Comparison of ENCODE assay signal across 16 cellular contexts in the genomic region with DNA sequence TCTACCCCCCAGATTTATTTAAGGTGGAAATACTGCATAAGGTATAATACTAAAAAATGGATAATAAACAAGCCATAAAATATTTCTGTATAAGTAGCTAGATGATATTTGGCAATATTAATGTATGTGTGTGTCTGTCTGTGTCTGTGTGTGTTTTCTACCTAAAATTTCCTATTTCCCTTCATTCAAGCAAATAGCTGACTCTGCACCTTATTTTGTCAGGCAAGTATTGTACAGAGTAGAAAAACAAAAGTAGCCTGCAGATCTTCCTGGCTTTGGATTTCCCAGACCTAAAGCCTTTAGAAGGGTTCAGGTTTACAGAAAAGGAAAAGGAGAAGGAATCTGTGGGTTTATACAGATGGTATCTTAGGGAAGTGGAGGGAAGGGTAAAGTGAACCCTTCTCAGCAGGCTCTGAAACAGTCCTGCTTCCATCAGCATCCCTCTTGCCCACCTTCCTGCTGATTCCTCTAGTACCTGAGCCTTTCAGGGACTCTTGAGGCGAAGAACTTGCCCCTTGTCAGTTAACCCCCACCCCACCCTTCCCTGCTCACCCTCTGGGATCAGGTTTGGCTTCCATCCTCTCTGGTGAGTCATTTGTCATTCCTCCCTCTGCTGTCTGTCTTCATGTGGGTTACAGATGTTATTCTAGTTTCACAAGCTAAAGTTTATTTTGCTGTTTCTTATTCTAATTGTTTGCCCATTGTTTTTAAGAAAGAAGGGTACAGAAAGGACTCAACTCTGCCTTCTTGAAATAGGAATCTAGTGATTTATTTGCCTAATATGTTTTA. TPM values are rescaled to one million over a fixed set of nuclear protein-coding genes. Genes with fewer than 3 reads are reported as not detected.
A peak's percentile ranks its signal among the peaks of the same experiment; 100 is the strongest.
DNase-seq lines count a peak whose midpoint lies in the region; ATAC-seq, FAIRE-seq and TF ChIP-seq lines count a peak whose summit lies in the region.
"Had no signal": no experiment of that assay in that cellular context is flagged by ENCODE, and none has a peak within 500 bp of the region (broad histone marks: within the 10 kb centered on the region; RNA-seq: fewer than 3 reads in every experiment).

No MANE protein-coding gene starts in this region.

- H2AFZ ChIP-seq in IMR-90 (replicated peaks; ENCODE audit: low read length, poor library complexity) (no peak overlapping the region), GM12878 (ENCODE audit: control insufficient read depth, low read depth, low read length) (no peak overlapping the region)

- TF ChIP-seq RAD21 in IMR-90 (IDR thresholded peaks at IDR 0.05; ENCODE audit: low read length) (no peak), GM12878 (IDR thresholded peaks at IDR 0.05; ENCODE audit: insufficient read depth, low read depth, low read length) (no peak)

- H3K27ac ChIP-seq in IMR-90 (ENCODE audit: insufficient read depth, low read length) (no peak overlapping the region), GM12878 (ENCODE audit: control insufficient read depth, insufficient read depth) (no peak overlapping the region)
- H3K27ac ChIP-seq: gastrocnemius medialis had no signal

- no peak overlapping the region for H2AK9ac ChIP-seq in IMR-90 (replicated peaks; ENCODE audit: low read depth, low read length, poor library complexity)

- no peak overlapping the region for H3K56ac ChIP-seq in IMR-90 (ENCODE audit: extremely low read depth, insufficient read depth, low read length)

- H4K8ac ChIP-seq in IMR-90 (ENCODE audit: low read depth in 2 of 2, low read length in 2 of 2): no peak overlapping the region

- POLR2A ChIA-PET in IMR-90 (lab: Charles Lee; ENCODE audit: unreplicated experiment): no interaction called here
- POLR2A ChIA-PET in GM12878 (lab: Charles Lee): interaction anchor here (0.8 to 5.1 kb wide), 6 partner anchors 10 to 51 kb away, joined by 3 to 51 read pairs (median 4); no protein-coding TSS in a partner anchor

- no peaks in the 10 kb centered on the region for H3K79me2 ChIP-seq in GM12878 (ENCODE audit: control insufficient read depth, insufficient read depth, low read length)

- no peak overlapping the region for H3K4me3 ChIP-seq in IMR-90 (ENCODE audit: insufficient read depth, low read depth, low read length)
- no peak overlapping the region for H3K4me3 ChIP-seq in GM12878
- H3K4me3 ChIP-seq: gastrocnemius medialis had no signal

- DNase-seq in activated naive CD4-positive, alpha-beta T cell treated with anti-CD3 and anti-CD28 coated beads for 36 hours: no peak
- DNase-seq in activated naive CD4-positive, alpha-beta T cell (lab: John Stamatoyannopoulos, UW): no peak
- DNase-seq in IMR-90 (no peak), GM12878 (ENCODE audit: low read depth, low spot score) (no peak), osteocyte (ENCODE audit: extremely low spot score, unreplicated experiment) (no peak), GDM1 (lab: John Stamatoyannopoulos, UW) (no peak)
- DNase-seq: activated CD4-positive, alpha-beta T cell treated with anti-CD3 and anti-CD28 coated beads, Interleukin-2, amount 50 U/mL, for 1 hour; gastrocnemius medialis; NCI-H146; NCI-H510A treated with DMSO at 0.1 percent for 48 hours; occipital lobe; T-helper 2 cell had no signal

- H3K9ac ChIP-seq in IMR-90 (ENCODE audit: low read depth, low read length) (no peak overlapping the region), GM12878 (ENCODE audit: control insufficient read depth, insufficient read depth, low read length) (no peak overlapping the region)

- no peaks in the 10 kb centered on the region for H3K36me3 Mint-ChIP-seq in activated naive CD4-positive, alpha-beta T cell treated with anti-CD3 and anti-CD28 coated beads for 36 hours (ENCODE audit: low read depth)
- H3K36me3 Mint-ChIP-seq in osteocyte (ENCODE audit: unreplicated experiment): peaks cover 1% of the 10 kb centered on the region

- no peak for TF ChIP-seq POLR2A in IMR-90 (IDR thresholded peaks at IDR 0.05; ENCODE audit: low read depth, low read length)
- no peak for TF ChIP-seq POLR2A in GM12878 (IDR thresholded peaks at IDR 0.05; ENCODE audit: low read depth, low read length)

- no peak overlapping the region for H3K23ac ChIP-seq in IMR-90 (ENCODE audit: low read depth, low read length)

- H3K27ac Mint-ChIP-seq in activated naive CD4-positive, alpha-beta T cell treated with anti-CD3 and anti-CD28 coated beads for 36 hours: peak overlapping the region; percentile 87
- H3K27ac Mint-ChIP-seq in osteocyte (ENCODE audit: unreplicated experiment): peak overlapping the region; percentile 66

- H3K36me3 ChIP-seq in IMR-90 (ENCODE audit: control insufficient read depth, insufficient read depth, low read length) (no peaks in the 10 kb centered on the region), GM12878 (ENCODE audit: control insufficient read depth in 2 of 2, insufficient read depth in 2 of 2, low read length in 1 of 2) (no peaks in the 10 kb centered on the region)
- H3K36me3 ChIP-seq: gastrocnemius medialis had no signal

- H2BK15ac ChIP-seq in IMR-90 (ENCODE audit: low read depth, low read length): no peak overlapping the region

- H3K4me3 Mint-ChIP-seq in activated naive CD4-positive, alpha-beta T cell treated with anti-CD3 and anti-CD28 coated beads for 36 hours: no peak overlapping the region
- no peak overlapping the region for H3K4me3 Mint-ChIP-seq in osteocyte (ENCODE audit: unreplicated experiment)

- peaks cover 11% of the 10 kb centered on the region for H3K27me3 ChIP-seq in IMR-90 (ENCODE audit: control insufficient read depth, insufficient read depth, low read length)
- H3K27me3 ChIP-seq in GM12878 (replicated peaks in 1 of 2; ENCODE audit: control insufficient read depth in 2 of 2, insufficient read depth in 2 of 2, low read length in 1 of 2): no peaks in the 10 kb centered on the region
- H3K27me3 ChIP-seq: gastrocnemius medialis had no signal

- FAIRE-seq in GM12878 (lab: Jason Lieb, UNC): no peak

- RAD21 ChIA-PET in GM12878 (lab: Charles Lee; ENCODE audit: unreplicated experiment): interaction anchor here (1.1 to 3.1 kb wide), 6 partner anchors 9 to 156 kb away, joined by 3 to 23 read pairs (median 8); a partner anchor contains a TSS

- H3K79me1 ChIP-seq in IMR-90 (ENCODE audit: low read depth in 1 of 2, low read length in 2 of 2): no peaks in the 10 kb centered on the region

- no peaks in the 10 kb centered on the region for H3K9me3 Mint-ChIP-seq in activated naive CD4-positive, alpha-beta T cell treated with anti-CD3 and anti-CD28 coated beads for 36 hours
- H3K9me3 Mint-ChIP-seq in osteocyte (ENCODE audit: unreplicated experiment): peaks cover 3% of the 10 kb centered on the region

- H3K9me1 ChIP-seq in IMR-90 (ENCODE audit: insufficient read depth, low read length): peaks cover 2% of the 10 kb centered on the region; the same call in 1 of the 2 replicates

- dilution Hi-C loops in IMR-90 (cut with HindIII; ENCODE audit: low sequenced_read_pairs, unreplicated experiment): no loop called here

- TF ChIP-seq CTCF in IMR-90 (conservative IDR thresholded peaks at IDR 0.05; ENCODE audit: low read depth, low read length): no peak
- TF ChIP-seq CTCF in GM12878 (IDR thresholded peaks at IDR 0.05 in 2 of 3, conservative IDR thresholded peaks at IDR 0.05 in 1 of 3; ENCODE audit: control insufficient read depth in 2 of 3, extremely low read depth in 1 of 3, insufficient read depth in 1 of 3, low read depth in 3 of 3, low read length in 3 of 3): no peak
- no peak for TF ChIP-seq CTCF in osteocyte (IDR thresholded peaks at IDR 0.05)

- no peak overlapping the region for H3K18ac ChIP-seq in IMR-90 (ENCODE audit: low read depth, low read length)

- no peaks in the 10 kb centered on the region for H3K27me3 Mint-ChIP-seq in activated naive CD4-positive, alpha-beta T cell treated with anti-CD3 and anti-CD28 coated beads for 36 hours (ENCODE audit: low read depth)
- H3K27me3 Mint-ChIP-seq in osteocyte (ENCODE audit: unreplicated experiment): no peaks in the 10 kb centered on the region

- no peaks in the 10 kb centered on the region for H4K20me1 ChIP-seq in IMR-90 (ENCODE audit: insufficient read depth, low read length)
- H4K20me1 ChIP-seq in GM12878 (ENCODE audit: control insufficient read depth, insufficient read depth): no peaks in the 10 kb centered on the region

- H2BK20ac ChIP-seq in IMR-90 (ENCODE audit: low read depth, low read length): no peak overlapping the region

- no peak overlapping the region for H4K91ac ChIP-seq in IMR-90 (ENCODE audit: insufficient read depth, low read depth, low read length)

- H3K4me1 ChIP-seq in IMR-90 (ENCODE audit: control insufficient read depth, insufficient read depth, low read length) (peaks cover under 1% of the 10 kb centered on the region; the same call in 1 of the 2 replicates), GM12878 (ENCODE audit: control insufficient read depth, insufficient read depth, low read length) (peaks cover 68% of the 10 kb centered on the region)

- ATAC-seq in IMR-90 (ENCODE audit: low read depth) (no peak), GM12878 (peak; percentile 6; the same call in 1 of the 3 replicates), HG03108 (IDR thresholded peaks at IDR 0.05; ENCODE audit: unreplicated experiment) (no peak), GM21737 (IDR thresholded peaks at IDR 0.05; ENCODE audit: unreplicated experiment) (no peak)
- ATAC-seq: gastrocnemius medialis, Panc1 had no signal

- no peak overlapping the region for H3K4ac ChIP-seq in IMR-90 (ENCODE audit: low read depth, low read length)

- SMC1A ChIA-PET in GM12878 (lab: Charles Lee; ENCODE audit: uncharacterized antibody, unreplicated experiment): interaction anchor here (0.6 to 14.8 kb wide), 6 partner anchors 8 to 157 kb away, joined by 3 to 238 read pairs (median 32); a partner anchor contains a TSS

- H2BK120ac ChIP-seq in IMR-90 (ENCODE audit: low read depth, low read length): no peak overlapping the region

- intact Hi-C loops in activated naive CD4-positive, alpha-beta T cell treated with anti-CD3 and anti-CD28 coated beads for 36 hours (cut with micrococcal nuclease): loop anchor here (1.0 kb wide), 1 partner anchor 22 kb away; a partner anchor contains a TSS
- intact Hi-C loops in IMR-90 (cut with micrococcal nuclease) (no loop called here), GM12878 (cut with micrococcal nuclease; ENCODE audit: unreplicated experiment) (no loop called here)

- in situ Hi-C loops in IMR-90 (cut with MboI; ENCODE audit: low sequenced_read_pairs): no loop called here
- in situ Hi-C loops in GM12878 (cut with MboI): no loop called here

- no peak overlapping the region for H3K14ac ChIP-seq in IMR-90 (replicated peaks; ENCODE audit: low read depth, low read length)

- WGBS in IMR-90 (ENCODE audit: extremely low coverage in 2 of 2, insufficient read length in 1 of 2), 2 experiments: 22% methylated on average over 1 of the region's 1 CpG; no CpG with 5 or more reads in 1 of the 2 experiments
- WGBS in GM12878 (ENCODE audit: insufficient coverage, insufficient replicate concordance, low lambda C conversion rate, missing lambda C conversion rate): no CpG with 5 or more reads among the region's 1 CpG

- H3K4me1 Mint-ChIP-seq in activated naive CD4-positive, alpha-beta T cell treated with anti-CD3 and anti-CD28 coated beads for 36 hours (ENCODE audit: low read depth): peaks cover 80% of the 10 kb centered on the region
- H3K4me1 Mint-ChIP-seq in osteocyte (ENCODE audit: unreplicated experiment): peaks cover 38% of the 10 kb centered on the region

- H4K5ac ChIP-seq in IMR-90 (ENCODE audit: low read depth, low read length): no peak overlapping the region

- no peak for TF ChIP-seq EP300 in GM12878 (IDR thresholded peaks at IDR 0.05; ENCODE audit: borderline replicate concordance in 1 of 2, control insufficient read depth in 1 of 2, low read depth in 2 of 2, low read length in 2 of 2)

- no peak overlapping the region for H2AK5ac ChIP-seq in IMR-90 (ENCODE audit: low read depth, low read length)

- H3K4me2 ChIP-seq in IMR-90 (ENCODE audit: low read depth, low read length) (no peak overlapping the region), GM12878 (ENCODE audit: control insufficient read depth, insufficient read depth) (peak overlapping the region; percentile 21; the same call in 1 of the 2 replicates)

- CTCF ChIA-PET in activated naive CD4-positive, alpha-beta T cell treated with anti-CD3 and anti-CD28 coated beads for 36 hours (lab: Charles Lee): interaction anchor here (0.7 to 4.5 kb wide), 3 partner anchors 9 to 156 kb away, joined by 4 to 22 read pairs (median 7); no protein-coding TSS in a partner anchor
- CTCF ChIA-PET in IMR-90 (lab: Yijun Ruan, JAX) (no interaction called here), GM12878 (lab: Yijun Ruan, JAX) (interaction anchor here (1.0 to 4.3 kb wide), 6 partner anchors 9 to 157 kb away, joined by 3 to 31 read pairs (median 6); a partner anchor contains a TSS)

- H2BK5ac ChIP-seq in IMR-90 (ENCODE audit: low read depth, low read length, poor library complexity, severe bottlenecking): no peak overlapping the region

- no peaks in the 10 kb centered on the region for H3K9me3 ChIP-seq in IMR-90 (ENCODE audit: control insufficient read depth, insufficient read depth, low read length)
- H3K9me3 ChIP-seq in GM12878 (replicated peaks; ENCODE audit: control insufficient read depth, insufficient read depth, low read length): no peaks in the 10 kb centered on the region; the same call in 2 of the 3 replicates
- H3K9me3 ChIP-seq: gastrocnemius medialis had no signal

- BruUV-seq in IMR-90 (replicated peaks; lab: Mats Ljungman, UMichigan) (no TSS peak), GM12878 (replicated peaks; lab: Mats Ljungman, UMichigan) (no TSS peak)

RNA-seq across cellular contexts. Expression of a gene that starts 21.7 kb away (rescaled TPM):
- total RNA-seq in activated naive CD4-positive, alpha-beta T cell treated with anti-CD3 and anti-CD28 coated beads for 36 hours: 10 to 100 TPM; 35.3 to 37.3 TPM
- total RNA-seq in IMR-90 (2012; rRNA removed) (0.18 and 0.28 TPM in 2 replicates), GM12878 (2014; rRNA removed) (44.0 and 45.1 TPM in 2 replicates), GM12878 (2014; rRNA removed; fragmentation: Illumina TruSeq; extraction: Trizol) (37.0 and 37.6 TPM in 2 replicates), GM12878 (2021) (54.9 and 57.1 TPM in 2 replicates), osteocyte (0.48 and 1.1 TPM in 2 replicates)
- polyA plus RNA-seq in IMR-90 (2012; rRNA removed) (0.15 and 0.16 TPM in 2 replicates), GM12878 (2011; rRNA removed) (31.5 and 43.9 TPM in 2 replicates), GM12878 (2014; fragmentation: Illumina TruSeq; extraction: Trizol) (37.4 and 44.1 TPM in 2 replicates), GM12878 (2014; fragmentation: Nextera tagmentation; extraction: Ambion mirVana) (10 to 100 TPM; 16.4 to 18.5 TPM), GM12878 (2014; rRNA removed) (48.5 and 55.6 TPM in 2 replicates), GM12878 (2016; fragmentation: Nextera tagmentation; extraction: Ambion mirVana) (10 to 100 TPM; 50.3 to 58.2 TPM)
- 0.08 and 0.15 TPM in 2 replicates for polyA plus RNA-seq in IMR-90 (2012; cell fraction: cytosol; rRNA removed)
- polyA plus RNA-seq in IMR-90 (2012; cell fraction: nucleus; rRNA removed; ENCODE audit: low replicate concordance): 0.36 and 0.70 TPM in 2 replicates
- total RNA-seq in GM12878 (2013; cell fraction: nucleolus; rRNA removed): 15.1 and 16.7 TPM in 2 replicates
- polyA plus RNA-seq in GM12878 (2011; ENCODE audit: low read depth): 17.7 TPM
- 37.2 and 37.8 TPM in 2 replicates for polyA plus RNA-seq in GM12878 (2011; cell fraction: cytosol; rRNA removed)
- 55.0 and 57.1 TPM in 2 replicates for polyA plus RNA-seq in GM12878 (2011; cell fraction: nucleus; rRNA removed)
- polyA plus RNA-seq in GM12878 (2012): 21.8 and 28.2 TPM in 2 replicates
- polyA minus RNA-seq in GM12878 (2011; rRNA and poly(A)+ RNA removed): 18.3 and 24.9 TPM in 2 replicates
- 15.9 and 17.0 TPM in 2 replicates for polyA minus RNA-seq in GM12878 (2011; cell fraction: cytosol; rRNA and poly(A)+ RNA removed)
- 18.9 and 23.7 TPM in 2 replicates for polyA minus RNA-seq in GM12878 (2011; cell fraction: nucleus; rRNA and poly(A)+ RNA removed)

RNA-seq across cellular contexts. Expression of a gene that starts 36.9 kb away (rescaled TPM):
- total RNA-seq in activated naive CD4-positive, alpha-beta T cell treated with anti-CD3 and anti-CD28 coated beads for 36 hours: 1 to 10 TPM; 2.5 TPM
- total RNA-seq in IMR-90 (2012; rRNA removed): 6.4 and 6.5 TPM in 2 replicates
- 1.8 and 2.5 TPM in 2 replicates for polyA plus RNA-seq in IMR-90 (2012; rRNA removed)
- 0.64 and 0.82 TPM in 2 replicates for polyA plus RNA-seq in IMR-90 (2012; cell fraction: cytosol; rRNA removed)
- polyA plus RNA-seq in IMR-90 (2012; cell fraction: nucleus; rRNA removed; ENCODE audit: low replicate concordance): 0.58 and 2.8 TPM in 2 replicates
- 30.0 and 32.5 TPM in 2 replicates for total RNA-seq in GM12878 (2013; cell fraction: nucleolus; rRNA removed)
- 4.3 and 5.4 TPM in 2 replicates for total RNA-seq in GM12878 (2014; rRNA removed)
- 6.4 and 7.0 TPM in 2 replicates for total RNA-seq in GM12878 (2014; rRNA removed; fragmentation: Illumina TruSeq; extraction: Trizol)
- total RNA-seq in GM12878 (2021): 4.4 TPM in 2 replicates
- polyA plus RNA-seq in GM12878 (2011; ENCODE audit: low read depth): 2.4 TPM
- 10.8 and 14.4 TPM in 2 replicates for polyA plus RNA-seq in GM12878 (2011; rRNA removed)
- 5.1 and 5.6 TPM in 2 replicates for polyA plus RNA-seq in GM12878 (2011; cell fraction: cytosol; rRNA removed)
- polyA plus RNA-seq in GM12878 (2011; cell fraction: nucleus; rRNA removed): 14.1 and 17.4 TPM in 2 replicates
- polyA plus RNA-seq in GM12878 (2012): 2.9 and 5.4 TPM in 2 replicates
- polyA plus RNA-seq in GM12878 (2014; fragmentation: Illumina TruSeq; extraction: Trizol): 6.0 and 8.3 TPM in 2 replicates
- polyA plus RNA-seq in GM12878 (2014; fragmentation: Nextera tagmentation; extraction: Ambion mirVana): 1 to 10 TPM; 3.0 to 3.7 TPM
- polyA plus RNA-seq in GM12878 (2014; rRNA removed): 4.0 and 4.7 TPM in 2 replicates
- polyA plus RNA-seq in GM12878 (2016; fragmentation: Nextera tagmentation; extraction: Ambion mirVana): 1 to 10 TPM; 5.3 to 6.0 TPM
- polyA minus RNA-seq in GM12878 (2011; rRNA and poly(A)+ RNA removed): 10.1 and 11.4 TPM in 2 replicates
- 2.5 and 3.2 TPM in 2 replicates for polyA minus RNA-seq in GM12878 (2011; cell fraction: cytosol; rRNA and poly(A)+ RNA removed)
- polyA minus RNA-seq in GM12878 (2011; cell fraction: nucleus; rRNA and poly(A)+ RNA removed): 8.0 and 8.3 TPM in 2 replicates
- total RNA-seq in osteocyte: 4.2 and 4.5 TPM in 2 replicates

RNA-seq across cellular contexts. Expression of a gene that starts 58.5 kb away (rescaled TPM):
- not detected for total RNA-seq in activated naive CD4-positive, alpha-beta T cell treated with anti-CD3 and anti-CD28 coated beads for 36 hours
- total RNA-seq in IMR-90 (2012; rRNA removed): not detected in 2 replicates
- polyA plus RNA-seq in IMR-90 (2012; rRNA removed): not detected in 2 replicates
- not detected in 2 replicates for polyA plus RNA-seq in IMR-90 (2012; cell fraction: cytosol; rRNA removed)
- not detected in 2 replicates for polyA plus RNA-seq in IMR-90 (2012; cell fraction: nucleus; rRNA removed; ENCODE audit: low replicate concordance)
- total RNA-seq in GM12878 (2013; cell fraction: nucleolus; rRNA removed): 0.21 and 0.51 TPM in 2 replicates
- 0.16 and 0.62 TPM in 2 replicates for total RNA-seq in GM12878 (2014; rRNA removed)
- 0.36 and 0.41 TPM in 2 replicates for total RNA-seq in GM12878 (2014; rRNA removed; fragmentation: Illumina TruSeq; extraction: Trizol)
- total RNA-seq in GM12878 (2021): 0.31 and 0.35 TPM in 2 replicates
- polyA plus RNA-seq in GM12878 (2011; ENCODE audit: low read depth): not detected
- polyA plus RNA-seq in GM12878 (2011; rRNA removed): 0.40 and 0.43 TPM in 2 replicates
- polyA plus RNA-seq in GM12878 (2011; cell fraction: cytosol; rRNA removed): 0.25 and 0.54 TPM in 2 replicates
- 0.21 and 0.42 TPM in 2 replicates for polyA plus RNA-seq in GM12878 (2011; cell fraction: nucleus; rRNA removed)
- 0.03 and 0.10 TPM in 2 replicates for polyA plus RNA-seq in GM12878 (2012)
- polyA plus RNA-seq in GM12878 (2014; fragmentation: Illumina TruSeq; extraction: Trizol): 0.14 and 0.56 TPM in 2 replicates
- polyA plus RNA-seq in GM12878 (2014; fragmentation: Nextera tagmentation; extraction: Ambion mirVana): under 1 TPM; 0.07 to 0.18 TPM
- polyA plus RNA-seq in GM12878 (2014; rRNA removed): 0.22 and 0.52 TPM in 2 replicates
- under 1 TPM; 0.03 to 0.43 TPM for polyA plus RNA-seq in GM12878 (2016; fragmentation: Nextera tagmentation; extraction: Ambion mirVana)
- 0.26 and 1.5 TPM in 2 replicates for polyA minus RNA-seq in GM12878 (2011; rRNA and poly(A)+ RNA removed)
- polyA minus RNA-seq in GM12878 (2011; cell fraction: cytosol; rRNA and poly(A)+ RNA removed): 0.52 TPM in 1 of 2 replicates, not detected in the other
- polyA minus RNA-seq in GM12878 (2011; cell fraction: nucleus; rRNA and poly(A)+ RNA removed): 0.38 and 0.48 TPM in 2 replicates
- not detected in 2 replicates for total RNA-seq in osteocyte
- total RNA-seq: A673, gastrocnemius medialis had no signal
